Comparison of ENCODE assay signal across 12 cellular contexts in the genomic region with DNA sequence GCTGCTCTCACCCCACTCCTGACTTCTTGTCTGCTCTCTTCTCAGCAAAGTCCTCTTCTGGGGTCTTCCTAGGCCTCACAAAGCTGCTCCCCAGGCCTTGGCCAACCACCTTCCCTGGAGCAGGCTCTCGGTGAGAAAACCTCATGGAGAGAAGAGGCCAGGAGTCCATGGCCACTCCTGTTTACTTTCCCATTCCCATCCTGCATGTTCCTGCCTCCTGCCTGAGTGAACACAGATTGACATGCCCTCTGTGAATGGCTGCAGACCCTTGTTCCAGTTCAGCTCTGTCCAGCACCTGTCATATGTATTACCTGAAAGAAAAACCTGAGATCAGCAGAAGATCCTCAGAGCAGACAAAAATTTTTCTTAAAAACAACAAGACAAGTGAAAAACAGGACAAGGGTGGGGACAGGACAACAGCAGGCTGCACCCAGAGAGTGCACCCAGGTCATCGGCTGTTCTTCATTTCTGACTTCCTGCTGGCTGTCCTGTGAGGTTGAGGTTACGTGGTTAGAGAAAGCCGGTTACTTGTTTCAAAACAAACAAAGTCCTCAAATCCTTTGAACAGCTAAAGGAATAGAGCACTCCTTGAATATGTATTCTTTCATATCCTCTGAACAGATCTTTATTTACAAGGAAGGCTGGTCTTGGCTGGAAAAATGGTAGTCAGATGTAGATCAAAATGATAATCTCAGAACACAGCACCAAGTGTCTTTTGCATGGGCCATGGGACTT. TPM values are rescaled to one million over a fixed set of nuclear protein-coding genes. Genes with fewer than 3 reads are reported as not detected.
DNase-seq lines count a peak whose midpoint lies in the region; ATAC-seq and TF ChIP-seq lines count a peak whose summit lies in the region.
"Had no signal": no experiment of that assay in that cellular context is flagged by ENCODE, and none has a peak within 500 bp of the region (broad histone marks: within the 10 kb centered on the region; RNA-seq: fewer than 3 reads in every experiment).

No MANE protein-coding gene starts in this region.

- 54 to 73% methylated on average over 4 of the region's 4 CpGs for WGBS in lower leg skin, 2 donors

- H3K4me3 Mint-ChIP-seq in mesothelial cell of epicardium = no peak overlapping the region
- H3K4me3 Mint-ChIP-seq: brain had no signal

- H3K4me1 ChIP-seq in HAP-1 = no peaks in the 10 kb centered on the region

- no peak overlapping the region for H3K27ac Mint-ChIP-seq in mesothelial cell of epicardium
- H3K27ac Mint-ChIP-seq: brain had no signal

- no peak for TF ChIP-seq CTCF in lower leg skin (IDR thresholded peaks at IDR 0.05)
- TF ChIP-seq CTCF in mesothelial cell of epicardium (IDR thresholded peaks at IDR 0.05; ENCODE audit: unreplicated experiment) = no peak

- intact Hi-C loops in lower leg skin (cut with DNase I; ENCODE audit: low total_unique reads) = no loop called here

- H3K27me3 ChIP-seq in HAP-1 (ENCODE audit: low read depth) = no peaks in the 10 kb centered on the region; the same call in 1 of the 2 replicates
- H3K27me3 ChIP-seq: upper lobe of left lung had no signal

- H3K9me3 Mint-ChIP-seq in mesothelial cell of epicardium = no peaks in the 10 kb centered on the region
- H3K9me3 Mint-ChIP-seq: brain had no signal

- in situ Hi-C loops in HAP-1 (cut with MboI; ENCODE audit: low sequenced_read_pairs) = loop anchor here (25.0 kb wide), 1 partner anchor 670 kb away; no protein-coding TSS in a partner anchor

- H3K4me3 ChIP-seq in lower leg skin (ENCODE audit: low read depth, poor library complexity, severe bottlenecking) (no peak overlapping the region), HAP-1 (no peak overlapping the region)
- H3K4me3 ChIP-seq: upper lobe of left lung had no signal

- TF ChIP-seq POLR2A in lower leg skin (IDR thresholded peaks at IDR 0.05) = no peak

- H3K36me3 Mint-ChIP-seq in mesothelial cell of epicardium = no peaks in the 10 kb centered on the region
- H3K36me3 Mint-ChIP-seq: brain had no signal

- ATAC-seq in GM19372 (IDR thresholded peaks at IDR 0.05; ENCODE audit: low read depth, unreplicated experiment) = peak; percentile 57
- no peak for ATAC-seq in GM18870 (IDR thresholded peaks at IDR 0.05; ENCODE audit: unreplicated experiment)

- peaks cover 33% of the 10 kb centered on the region for H3K27me3 Mint-ChIP-seq in mesothelial cell of epicardium (ENCODE audit: low read depth)

- no peaks in the 10 kb centered on the region for H3K4me1 Mint-ChIP-seq in mesothelial cell of epicardium
- H3K4me1 Mint-ChIP-seq: brain had no signal

- no peaks in the 10 kb centered on the region for H3K9me3 ChIP-seq in HAP-1
- H3K9me3 ChIP-seq: upper lobe of left lung had no signal

- DNase-seq in AML-193 (lab: John Stamatoyannopoulos, UW) = peak; percentile 43 to 48
- DNase-seq in SKM-1 (lab: John Stamatoyannopoulos, UW; ENCODE audit: unreplicated experiment) = peak; percentile 30
- peak; percentile 9 for DNase-seq in glomerular visceral epithelial cell (ENCODE audit: extremely low spot score)
- DNase-seq in lower leg skin (ENCODE audit: low spot score in 2 of 2) = no peak
- DNase-seq in HAP-1 (ENCODE audit: low spot score in 2 of 2) = no peak
- no peak for DNase-seq in mesothelial cell of epicardium (ENCODE audit: low spot score in 2 of 2, unreplicated experiment in 2 of 2)
- DNase-seq: NCI-H2029, upper lobe of left lung had no signal

- H3K36me3 ChIP-seq in HAP-1 (replicated peaks) = no peaks in the 10 kb centered on the region
- H3K36me3 ChIP-seq: upper lobe of left lung had no signal

RNA-seq across cellular contexts. Expression of gene DLD, which starts 34.0 kb away (rescaled TPM):
- total RNA-seq in lower leg skin = 100 to 1,000 TPM in 1 of 4 donors, 10 to 100 TPM in 3; 52.2 to 139 (median 69.7) TPM
- 58.3 to 61.5 TPM (median 61.4 TPM) in 3 replicates for total RNA-seq in mesothelial cell of epicardium

RNA-seq across cellular contexts. Expression of gene SLC26A3, which starts 54.0 kb away (rescaled TPM):
- total RNA-seq in lower leg skin = under 1 TPM in 1 of 4 donors, not detected in 3; 0.13 TPM
- total RNA-seq in mesothelial cell of epicardium = not detected in 3 replicates
- total RNA-seq: Daoy had no signal

Comparison
In these comparisons a context has a peak if more than half of its experiments do, and no peak if none do; other contexts are left out.
1. DNase-seq: peak in AML-193 (2 of 2), SKM-1 (single experiment) and glomerular visceral epithelial cell (single experiment); none in lower leg skin (0 of 2), HAP-1 (0 of 2) and mesothelial cell of epicardium (0 of 2).